Comparison of ENCODE assay signal across 8 cellular contexts in genomic region chr1:120544434-120544833, GRCh38.
A peak's percentile ranks its signal among the peaks of the same experiment; 100 is the strongest.
DNase-seq lines count a peak whose midpoint lies in the region; ATAC-seq and TF ChIP-seq lines count a peak whose summit lies in the region.
"Not testable (repeated sequence)": the region's sequence is repeated elsewhere in the genome, so short reads cannot be mapped to it uniquely, and the experiment has no call there.

No MANE protein-coding gene starts in this region.

- not testable (repeated sequence) for H3K27ac ChIP-seq in CD8-positive, alpha-beta T cell (ENCODE audit: low read depth, low read length); osteoblast (ENCODE audit: low read depth, low read length)

- not testable (repeated sequence) for H3K4me3 Mint-ChIP-seq in CD8-positive, alpha-beta T cell

- POLR2A ChIA-PET in CD8-positive, alpha-beta T cell (lab: Charles Lee), result not testable (repeated sequence)

- H3K4me1 Mint-ChIP-seq in CD8-positive, alpha-beta T cell (ENCODE audit: low read depth), result not testable (repeated sequence)

- TF ChIP-seq CTCF in CD8-positive, alpha-beta T cell (IDR thresholded peaks at IDR 0.05), result peak; percentile 58
- peak; percentile 20 for TF ChIP-seq CTCF in foreskin fibroblast (IDR thresholded peaks at IDR 0.05; ENCODE audit: low read depth, low read length)
- peak; percentile 18 for TF ChIP-seq CTCF in osteoblast (IDR thresholded peaks at IDR 0.05; ENCODE audit: extremely low read depth, low read depth, low read length)

- not testable (repeated sequence) for H4K20me1 ChIP-seq in osteoblast (ENCODE audit: insufficient read depth, low read length)

- H3K36me3 ChIP-seq in CD8-positive, alpha-beta T cell (ENCODE audit: insufficient read depth, low read length); osteoblast (ENCODE audit: insufficient read depth, low read length): not testable (repeated sequence)

- H3K27ac Mint-ChIP-seq in CD8-positive, alpha-beta T cell, result not testable (repeated sequence)

- peak; percentile 100 for ATAC-seq in CD8-positive, alpha-beta T cell
- peak; percentile 77 for ATAC-seq in GM21381 (IDR thresholded peaks at IDR 0.05; ENCODE audit: unreplicated experiment)
- peak; percentile 88 for ATAC-seq in HG03196 (IDR thresholded peaks at IDR 0.05; ENCODE audit: unreplicated experiment)

- intact Hi-C loops in CD8-positive, alpha-beta T cell (cut with DNase I, micrococcal nuclease), result not testable (repeated sequence)

- not testable (repeated sequence) for H3K9me3 Mint-ChIP-seq in CD8-positive, alpha-beta T cell

- not testable (repeated sequence) for H3K27me3 Mint-ChIP-seq in CD8-positive, alpha-beta T cell (ENCODE audit: low read depth)

- peak; percentile 66 to 88 (median 80) for DNase-seq in CD8-positive, alpha-beta T cell
- DNase-seq in activated CD4-positive, CD25-positive, alpha-beta regulatory T cell treated with anti-CD3 and anti-CD28 coated beads, Interleukin-2, amount 50 U/mL, for 16 hours (ENCODE audit: low read depth, low spot score), result peak; percentile 65
- peak; percentile 87 for DNase-seq in activated naive CD4-positive, alpha-beta T cell treated with Interleukin-2 at 50 U/mL for 16 hours
- not testable (repeated sequence) for DNase-seq in foreskin fibroblast; osteoblast (ENCODE audit: insufficient read length, low spot score, missing footprints)
- peak; percentile 74 for DNase-seq in stimulated activated CD8-positive, alpha-beta memory T cell treated with anti-CD3 and anti-CD28 coated beads, Interleukin-4, amount 100 ng/mL, for 24 hours (ENCODE audit: low read depth)

- not testable (repeated sequence) for H3K9me3 ChIP-seq in CD8-positive, alpha-beta T cell (ENCODE audit: low read length); osteoblast (ENCODE audit: low read depth, low read length)

- not testable (repeated sequence) for H3K4me2 ChIP-seq in osteoblast (ENCODE audit: insufficient read depth, low read length)

- not testable (repeated sequence) for H3K4me3 ChIP-seq in CD8-positive, alpha-beta T cell (ENCODE audit: low read depth, low read length); foreskin fibroblast (ENCODE audit: low read depth in 1 of 2, low read length in 2 of 2); osteoblast (ENCODE audit: insufficient read depth, low read length)

- H3K4me1 ChIP-seq in CD8-positive, alpha-beta T cell (ENCODE audit: insufficient read depth, low read length); osteoblast (ENCODE audit: insufficient read depth, low read length): not testable (repeated sequence)

- H3K27me3 ChIP-seq in CD8-positive, alpha-beta T cell (ENCODE audit: insufficient read depth, low read length); osteoblast (ENCODE audit: insufficient read depth, low read length): not testable (repeated sequence)

- not testable (repeated sequence) for H2AFZ ChIP-seq in osteoblast (ENCODE audit: low read length)

- H3K36me3 Mint-ChIP-seq in CD8-positive, alpha-beta T cell, result not testable (repeated sequence)

- H3K79me2 ChIP-seq in osteoblast (ENCODE audit: insufficient read depth, low read length), result not testable (repeated sequence)

- CTCF ChIA-PET in CD8-positive, alpha-beta T cell (lab: Charles Lee), result not testable (repeated sequence)
